In the genomic region with DNA sequence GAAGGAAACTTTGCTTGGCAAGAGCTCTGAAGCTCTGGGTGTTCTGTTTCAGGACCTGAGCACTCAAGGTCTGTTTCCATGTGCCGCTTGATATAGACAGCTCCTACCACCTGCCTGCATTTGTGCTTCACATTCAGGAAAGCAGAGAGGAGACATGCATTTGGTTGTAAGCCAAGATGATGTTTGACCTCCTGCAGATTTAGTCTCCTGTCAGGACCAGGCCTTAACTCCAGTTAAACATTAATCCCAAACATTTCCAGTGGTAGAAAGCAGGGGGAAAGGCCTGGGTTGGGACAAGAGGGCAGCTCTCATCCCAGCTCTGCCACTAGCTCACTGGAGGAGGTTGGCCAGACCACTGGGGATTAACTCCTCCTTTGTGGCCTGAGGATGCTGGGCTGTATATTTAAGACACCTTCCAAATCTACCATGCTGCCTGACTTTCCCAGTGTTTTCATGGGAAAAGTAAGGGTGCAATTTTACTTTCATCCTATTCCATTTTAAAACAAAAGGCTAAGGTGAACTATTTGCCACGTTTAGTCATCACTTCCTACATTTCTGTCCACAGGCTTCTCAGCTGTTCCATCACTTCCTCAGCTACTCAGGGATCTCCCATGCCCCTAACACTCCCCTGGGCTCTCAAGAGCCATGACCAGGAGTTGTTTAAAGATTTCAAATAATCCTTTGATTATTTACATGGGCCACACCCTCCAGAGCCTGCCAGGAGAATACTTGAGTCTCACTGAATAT, we compare ENCODE assay signal across 23 cellular contexts.
DNase-seq lines count a peak whose midpoint lies in the region; ATAC-seq and TF ChIP-seq lines count a peak whose summit lies in the region.
"Had no signal": no experiment of that assay in that cellular context is flagged by ENCODE, and none has a peak within 500 bp of the region (broad histone marks: within the 10 kb centered on the region; RNA-seq: fewer than 3 reads in every experiment).

No MANE protein-coding gene starts in this region.

- H3K36me3 Mint-ChIP-seq in stimulated activated memory B cell treated with anti-CD40 and anti-IgM and Interleukin-4, amounts not matched to agents 10 μg/mL and 1 μg/mL and 100 μg/mL, for 72 hours, result no peaks in the 10 kb centered on the region
- H3K36me3 Mint-ChIP-seq: CD8-positive, alpha-beta memory T cell; type B pancreatic cell had no signal

- DNase-seq in ACHN (peak; percentile 71), epithelial cell of proximal tubule (ENCODE audit: low read depth) (peak; percentile 44), mucosa of descending colon (no peak), NCI-H1105 treated with DMSO at 0.1 percent for 48 hours (lab: John Stamatoyannopoulos, UW) (no peak), AG20443 (ENCODE audit: low spot score) (no peak), RKO (ENCODE audit: low spot score) (no peak)
- DNase-seq: activated CD4-positive, alpha-beta T cell treated with anti-CD3 and anti-CD28 coated beads for 1 hour; activated effector memory CD4-positive, alpha-beta T cell treated with anti-CD3 and anti-CD28 coated beads, Interleukin-2, amount 50 U/mL, for 16 hours; CD8-positive, alpha-beta memory T cell; central memory CD4-positive, alpha-beta T cell; H9; head of caudate nucleus; KG1; NCI-H1105; NCI-H82; Peyer's patch; SK-N-SH; stimulated activated naive CD8-positive, alpha-beta T cell treated with anti-CD3 and anti-CD28 coated beads, Interleukin-15, Interleukin-2, amounts not matched to agents 100 U/mL and 50 U/mL, for 24 hours; T1000 had no signal

- peaks cover 5% of the 10 kb centered on the region for H3K4me1 ChIP-seq in mucosa of descending colon (ENCODE audit: low read depth)

- H3K36me3 ChIP-seq in mucosa of descending colon (ENCODE audit: low read depth), result no peaks in the 10 kb centered on the region
- H3K36me3 ChIP-seq: Peyer's patch had no signal

- H3K9me3 Mint-ChIP-seq in stimulated activated memory B cell treated with anti-CD40 and anti-IgM and Interleukin-4, amounts not matched to agents 10 μg/mL and 1 μg/mL and 100 μg/mL, for 72 hours, result no peaks in the 10 kb centered on the region
- H3K9me3 Mint-ChIP-seq: CD8-positive, alpha-beta memory T cell; H9; type B pancreatic cell had no signal

- in situ Hi-C loops in ACHN (cut with HindIII; ENCODE audit: low pct_ligation_motif_present, low pct_unique_long_range_greater_than_20kb, low sequenced_read_pairs), result no loop called here

- H3K27me3 Mint-ChIP-seq in stimulated activated memory B cell treated with anti-CD40 and anti-IgM and Interleukin-4, amounts not matched to agents 10 μg/mL and 1 μg/mL and 100 μg/mL, for 72 hours, result peaks cover 1% of the 10 kb centered on the region

- intact Hi-C loops in mucosa of descending colon (cut with DNase I, micrococcal nuclease), result no loop called here

- H3K4me3 Mint-ChIP-seq in stimulated activated memory B cell treated with anti-CD40 and anti-IgM and Interleukin-4, amounts not matched to agents 10 μg/mL and 1 μg/mL and 100 μg/mL, for 72 hours, result no peak overlapping the region
- H3K4me3 Mint-ChIP-seq: CD8-positive, alpha-beta memory T cell; H9; type B pancreatic cell had no signal

- H3K4me1 Mint-ChIP-seq in stimulated activated memory B cell treated with anti-CD40 and anti-IgM and Interleukin-4, amounts not matched to agents 10 μg/mL and 1 μg/mL and 100 μg/mL, for 72 hours, result peaks cover 6% of the 10 kb centered on the region
- H3K4me1 Mint-ChIP-seq: CD8-positive, alpha-beta memory T cell; H9 had no signal

- ATAC-seq in HG03378 (IDR thresholded peaks at IDR 0.05; ENCODE audit: unreplicated experiment) (peak; percentile 11), mucosa of descending colon (peak; percentile 76)
- ATAC-seq in stimulated activated memory B cell treated with anti-CD40 and anti-IgM and Interleukin-4, amounts not matched to agents 10 μg/mL and 1 μg/mL and 100 μg/mL, for 72 hours, result no peak
- ATAC-seq: sciatic nerve; stimulated activated naive CD8-positive, alpha-beta T cell treated with anti-CD3 and anti-CD28 coated beads, Interleukin-15, Interleukin-2, amounts not matched to agents 100 U/mL and 50 U/mL, for 24 hours had no signal

- no peaks in the 10 kb centered on the region for H3K9me3 ChIP-seq in mucosa of descending colon
- H3K9me3 ChIP-seq: Peyer's patch, SK-N-SH had no signal

- H3K4me3 ChIP-seq in epithelial cell of proximal tubule (ENCODE audit: low read depth, low read length) (peak overlapping the region; percentile 6), mucosa of descending colon (no peak overlapping the region)
- H3K4me3 ChIP-seq: Peyer's patch had no signal

- no peak for TF ChIP-seq CTCF in epithelial cell of proximal tubule (conservative IDR thresholded peaks at IDR 0.05; ENCODE audit: low read depth, low read length)
- TF ChIP-seq CTCF in mucosa of descending colon (IDR thresholded peaks at IDR 0.05), result no peak

- no peak overlapping the region for H3K27ac Mint-ChIP-seq in stimulated activated memory B cell treated with anti-CD40 and anti-IgM and Interleukin-4, amounts not matched to agents 10 μg/mL and 1 μg/mL and 100 μg/mL, for 72 hours
- H3K27ac Mint-ChIP-seq: CD8-positive, alpha-beta memory T cell; type B pancreatic cell had no signal

Comparison
In these comparisons a context has a peak if more than half of its experiments do, and no peak if none do; other contexts are left out.
1. DNase-seq: peak in ACHN (single experiment) and epithelial cell of proximal tubule (single experiment); none in mucosa of descending colon (0 of 3), NCI-H1105 treated with DMSO at 0.1 percent for 48 hours (single experiment), AG20443 (single experiment) and RKO (single experiment).